ENCODE assay signal across 8 cellular contexts in the genomic region with DNA sequence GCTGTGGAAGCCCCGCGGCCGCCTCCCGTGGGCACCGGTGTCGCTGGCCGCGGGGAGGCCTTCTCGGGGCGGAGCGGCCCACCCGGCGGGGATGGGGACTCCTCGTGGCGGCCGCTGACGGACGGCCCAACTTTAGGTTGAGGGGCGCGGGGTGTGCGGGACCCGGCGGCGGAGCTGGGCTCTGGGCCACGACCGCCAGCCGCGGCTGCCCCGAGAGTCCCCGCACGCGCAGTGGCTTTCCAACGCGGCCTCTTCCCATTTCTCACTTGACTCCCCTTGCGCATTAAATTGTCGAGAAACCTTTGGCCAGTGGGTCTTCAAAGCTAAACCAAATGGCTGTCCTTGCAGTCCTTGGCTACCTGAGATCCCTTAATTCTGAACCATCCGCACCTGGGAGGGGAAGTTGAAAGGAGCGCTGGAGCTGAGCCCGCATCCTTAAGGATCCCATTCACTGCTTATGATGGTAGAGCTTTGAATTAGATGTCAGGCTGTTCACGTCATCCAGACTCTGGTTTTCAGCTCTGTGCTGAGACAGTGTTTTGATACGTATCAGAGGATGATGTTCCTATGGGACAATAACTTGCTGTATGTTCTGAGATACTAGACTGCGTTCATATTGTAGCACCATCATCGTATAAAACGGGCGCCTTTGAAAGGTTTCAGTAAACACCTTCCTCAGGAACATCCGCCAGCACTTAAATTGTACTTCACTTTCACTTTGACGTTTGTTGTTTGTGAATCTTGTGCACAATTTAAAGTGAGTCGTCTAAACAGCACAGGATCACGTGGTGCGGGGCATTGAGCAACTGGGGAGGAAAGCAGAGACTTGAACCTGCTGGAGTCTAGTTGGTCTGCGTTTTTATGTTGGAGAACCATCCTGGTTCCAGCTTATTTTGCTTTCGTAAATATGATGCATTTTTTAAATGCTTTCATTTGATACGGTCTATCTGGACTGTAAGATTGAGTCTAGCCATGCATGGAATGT. TPM values are rescaled to one million over a fixed set of nuclear protein-coding genes. Genes with fewer than 3 reads are reported as not detected.
DNase-seq lines count a peak whose midpoint lies in the region; ATAC-seq lines count a peak whose summit lies in the region.

No MANE protein-coding gene starts in this region.

- no peaks in the 10 kb centered on the region for H3K9me3 ChIP-seq in KOPT-K1 (ENCODE audit: insufficient read depth, low read length, poor library complexity, severe bottlenecking)

- H3K27ac ChIP-seq in KOPT-K1 (ENCODE audit: low read depth, low read length, poor library complexity, severe bottlenecking), result peak overlapping the region; percentile 82
- peak overlapping the region; percentile 94 for H3K27ac ChIP-seq in layer of hippocampus (ENCODE audit: low read depth, low read length)

- ATAC-seq in GM21360 (IDR thresholded peaks at IDR 0.05; ENCODE audit: unreplicated experiment), result peak; percentile 7

- peak; percentile 44 for DNase-seq in COLO829 (ENCODE audit: low spot score)
- DNase-seq in activated CD4-positive, alpha-beta T cell treated with anti-CD3 and anti-CD28 coated beads for 24 hours (ENCODE audit: low read depth in 2 of 2), result peak; percentile 39 to 40
- DNase-seq in cerebellum (ENCODE audit: low spot score), result peak; percentile 53
- DNase-seq in stimulated activated CD4-positive, alpha-beta T cell treated with anti-CD3 and anti-CD28 coated beads, Interleukin-1b, Interleukin-23, amount 100 ng/mL, for 4 hours (ENCODE audit: low read depth in 2 of 2), result peak; percentile 28 to 37
- DNase-seq in OCI-M2 (lab: John Stamatoyannopoulos, UW; ENCODE audit: unreplicated experiment), result no peak

- H3K36me3 ChIP-seq in KOPT-K1 (ENCODE audit: insufficient read depth, low read length), result no peaks in the 10 kb centered on the region

- H3K27me3 ChIP-seq in layer of hippocampus (ENCODE audit: control insufficient read depth, insufficient read depth, low read length), result no peaks in the 10 kb centered on the region

RNA-seq across cellular contexts. Expression of a gene that starts 0.9 kb away (rescaled TPM):
- total RNA-seq in cerebellum, result 35.7 TPM

RNA-seq across cellular contexts. Expression of a gene that starts 41.8 kb away (rescaled TPM):
- total RNA-seq in cerebellum, result 1.5 TPM
